ENCODE assay signal across 1 cellular context in genomic region chr16:75152635-75153034, GRCh38.
TF ChIP-seq lines count a peak whose summit lies in the region.

No MANE protein-coding gene starts in this region.

TF ChIP-seq in GM12891, 5 proteins besides CTCF, POLR2A, EP300 and RAD21:
- TF ChIP-seq SPI1 (IDR thresholded peaks at IDR 0.05; ENCODE audit: low read depth, low read length) (0 out of 2 replicates have a peak, but pooled peaks have one; percentile 23), POLR2AphosphoS5 (IDR thresholded peaks at IDR 0.05; ENCODE audit: low read depth, low read length) (no peak)
